11 cellular contexts compared by ENCODE assay signal in genomic region chr12:14841761-14842160, GRCh38. TPM values are rescaled to one million over a fixed set of nuclear protein-coding genes. Genes with fewer than 3 reads are reported as not detected.
DNase-seq lines count a peak whose midpoint lies in the region; ATAC-seq and TF ChIP-seq lines count a peak whose summit lies in the region.
"Had no signal": no experiment of that assay in that cellular context is flagged by ENCODE, and none has a peak within 500 bp of the region (broad histone marks: within the 10 kb centered on the region; RNA-seq: fewer than 3 reads in every experiment).

No MANE protein-coding gene starts in this region.

- ATAC-seq in GM21515 (IDR thresholded peaks at IDR 0.05; ENCODE audit: unreplicated experiment) = no peak

- H3K9me2 ChIP-seq in SK-N-SH = no peaks in the 10 kb centered on the region

- POLR2A ChIA-PET in SK-N-SH (lab: Yijun Ruan, JAX) = no interaction called here

- peaks cover 14% of the 10 kb centered on the region for H3F3A ChIP-seq in SK-N-SH (replicated peaks; ENCODE audit: insufficient read depth)

- H3K79me2 ChIP-seq in ACC112 (ENCODE audit: control insufficient read depth, insufficient read depth, low read length, unreplicated experiment) (no peaks in the 10 kb centered on the region), SK-N-SH (ENCODE audit: insufficient read depth) (no peaks in the 10 kb centered on the region)

- peak overlapping the region; percentile 20; the same call in 1 of the 2 replicates for H3K4me2 ChIP-seq in SK-N-SH

- WGBS in SK-N-SH (ENCODE audit: low lambda C conversion rate) = 29% methylated on average over 3 of the region's 3 CpGs

- H3K27me3 ChIP-seq in ACC112 (ENCODE audit: insufficient read depth, low read length) (no peaks in the 10 kb centered on the region), SK-N-SH (ENCODE audit: insufficient read depth) (no peaks in the 10 kb centered on the region), muscle layer of duodenum (ENCODE audit: low read depth, low read length) (no peaks in the 10 kb centered on the region)
- H3K27me3 ChIP-seq: Peyer's patch had no signal

- H3K9ac ChIP-seq in SK-N-SH = no peak overlapping the region

- H3K4me3 ChIP-seq in ACC112 (ENCODE audit: low read depth, low read length) = peak overlapping the region; percentile 15; the same call in 1 of the 2 replicates
- no peak overlapping the region for H3K4me3 ChIP-seq in SK-N-SH (ENCODE audit: low read depth in 2 of 2, low read length in 1 of 2)
- H3K4me3 ChIP-seq in foreskin fibroblast (ENCODE audit: low read depth in 1 of 2, low read length in 2 of 2) = no peak overlapping the region
- no peak overlapping the region for H3K4me3 ChIP-seq in muscle layer of duodenum (ENCODE audit: low read depth in 1 of 2, low read length in 2 of 2)

- peak overlapping the region; percentile 84 for H3K27ac ChIP-seq in ACC112 (ENCODE audit: low read depth, low read length)
- H3K27ac ChIP-seq in SK-N-SH (ENCODE audit: low read depth in 2 of 2, low read length in 1 of 2) = peak overlapping the region; percentile 53 to 60; a peak in 3 of 4 replicates
- H3K27ac ChIP-seq in muscle layer of duodenum (ENCODE audit: low read length) = peak overlapping the region; percentile 21
- H3K27ac ChIP-seq: epithelial cell of prostate had no signal

- no peaks in the 10 kb centered on the region for H3K36me3 ChIP-seq in ACC112 (ENCODE audit: insufficient read depth, low read length)
- H3K36me3 ChIP-seq in SK-N-SH (replicated peaks in 1 of 2; ENCODE audit: control insufficient read depth in 1 of 2, insufficient read depth in 2 of 2, low read length in 1 of 2) = no peaks in the 10 kb centered on the region
- no peaks in the 10 kb centered on the region for H3K36me3 ChIP-seq in muscle layer of duodenum (ENCODE audit: control insufficient read depth in 1 of 2, insufficient read depth in 2 of 2, low read length in 2 of 2)
- H3K36me3 ChIP-seq: Peyer's patch had no signal

- DNase-seq in SK-N-SH (no peak), foreskin fibroblast (peak; percentile 66 to 74), DMS153 treated with DMSO at 0.1 percent for 48 hours (lab: John Stamatoyannopoulos, UW; ENCODE audit: unreplicated experiment) (no peak), HT-29 (ENCODE audit: low spot score) (no peak), UCSD-AML1 (lab: John Stamatoyannopoulos, UW; ENCODE audit: unreplicated experiment) (no peak)
- DNase-seq: activated T-cell treated with anti-CD3 and anti-CD28 coated beads, Interleukin-2, amount 50 U/mL, for 1 hour; Peyer's patch had no signal

- H4K20me1 ChIP-seq in SK-N-SH (ENCODE audit: insufficient read depth) = no peaks in the 10 kb centered on the region

- TF ChIP-seq EP300 in SK-N-SH (IDR thresholded peaks at IDR 0.05; ENCODE audit: borderline replicate concordance in 1 of 2, low read depth in 1 of 2, low read length in 1 of 2) = peak in 1 of 2 experiments; percentile 79; a peak in 1 of 4 replicates

- CTCF ChIA-PET in SK-N-SH (lab: Yijun Ruan, JAX) = no interaction called here

- TF ChIP-seq CTCF in SK-N-SH (IDR thresholded peaks at IDR 0.05) (no peak), foreskin fibroblast (IDR thresholded peaks at IDR 0.05; ENCODE audit: low read depth, low read length) (no peak)

- H2AFZ ChIP-seq in ACC112 (ENCODE audit: low read length, unreplicated experiment) = no peak overlapping the region
- no peak overlapping the region for H2AFZ ChIP-seq in SK-N-SH (ENCODE audit: low read depth)

- no peak for TF ChIP-seq RAD21 in SK-N-SH (IDR thresholded peaks at IDR 0.05; ENCODE audit: low read length)

- H3K9me3 ChIP-seq in SK-N-SH (no peaks in the 10 kb centered on the region), muscle layer of duodenum (ENCODE audit: control insufficient read depth in 1 of 2, low read length in 2 of 2) (no peaks in the 10 kb centered on the region)
- H3K9me3 ChIP-seq: Peyer's patch had no signal

- H3K4me1 ChIP-seq in ACC112 (ENCODE audit: control insufficient read depth, insufficient read depth, low read length, unreplicated experiment) (peaks cover 44% of the 10 kb centered on the region), SK-N-SH (ENCODE audit: control insufficient read depth in 1 of 2, insufficient read depth in 2 of 2, low read depth in 1 of 2, low read length in 1 of 2) (peaks cover 7 to 8% of the 10 kb centered on the region in 2 experiments; a peak in 3 of 4 replicates), muscle layer of duodenum (ENCODE audit: control insufficient read depth in 1 of 2, insufficient read depth in 2 of 2, low read length in 2 of 2) (peaks cover 0 to 23% of the 10 kb centered on the region in 2 donors)
- H3K4me1 ChIP-seq: Peyer's patch had no signal

TF ChIP-seq in SK-N-SH, 30 proteins besides CTCF, POLR2A, EP300 and RAD21 (continues in another document):
- TF ChIP-seq TEAD4 (IDR thresholded peaks at IDR 0.05; ENCODE audit: borderline replicate concordance, insufficient read depth) (peak; percentile 71; the same call in 1 of the 2 replicates), NFIC (IDR thresholded peaks at IDR 0.05; ENCODE audit: borderline replicate concordance) (peak; percentile 84), MXI1 (IDR thresholded peaks at IDR 0.05; ENCODE audit: low read depth, low read length) (no peak), RFX5 (IDR thresholded peaks at IDR 0.05; ENCODE audit: low read length) (no peak), SIN3A (IDR thresholded peaks at IDR 0.05; ENCODE audit: borderline replicate concordance, low read depth, low read length) (no peak), MAX (IDR thresholded peaks at IDR 0.05; ENCODE audit: low read depth) (no peak), CHD2 (IDR thresholded peaks at IDR 0.05; ENCODE audit: low read length, partially characterized antibody) (no peak), RXRA (IDR thresholded peaks at IDR 0.05; ENCODE audit: borderline replicate concordance, low read depth) (no peak; the same call in 1 of the 2 replicates), MEF2A (IDR thresholded peaks at IDR 0.05; ENCODE audit: borderline replicate concordance, low read depth) (no peak), TAF1 (IDR thresholded peaks at IDR 0.05; ENCODE audit: borderline replicate concordance, low read depth, low read length) (no peak), USF1 (IDR thresholded peaks at IDR 0.05; ENCODE audit: borderline replicate concordance, low read depth) (no peak), GATA2 (CRISPR knock-in tag; IDR thresholded peaks at IDR 0.05) (no peak), FOXM1 (IDR thresholded peaks at IDR 0.05; ENCODE audit: low read depth) (no peak), IRF3 (IDR thresholded peaks at IDR 0.05; ENCODE audit: low read depth, low read length) (no peak), JUND (IDR thresholded peaks at IDR 0.05) (peak; percentile 47; the same call in 1 of the 2 replicates), POLR2AphosphoS5 (IDR thresholded peaks at IDR 0.05; ENCODE audit: low read depth, low read length) (0 out of 2 replicates have a peak, but pooled peaks have one; percentile 14), FOSL2 (IDR thresholded peaks at IDR 0.05; ENCODE audit: borderline replicate concordance, low read depth) (peak; percentile 53; the same call in 1 of the 2 replicates), EZH2phosphoT487 (IDR thresholded peaks at IDR 0.05; ENCODE audit: borderline replicate concordance, low read depth) (no peak), YY1 (IDR thresholded peaks at IDR 0.05; ENCODE audit: low read depth) (no peak), NRF1 (IDR thresholded peaks at IDR 0.05; ENCODE audit: low read depth, low read length) (no peak), ELF1 (IDR thresholded peaks at IDR 0.05) (no peak), GABPA (IDR thresholded peaks at IDR 0.05; ENCODE audit: low read depth) (no peak)

RNA-seq across cellular contexts. Expression of gene ART4, which starts 1.6 kb away (rescaled TPM):
- not detected in 2 replicates for polyA plus RNA-seq in SK-N-SH (2012; rRNA removed)
- polyA plus RNA-seq in SK-N-SH (2012; cell fraction: cytosol; rRNA removed) = 0.01 TPM in 2 replicates
- 0.01 TPM in 1 of 2 replicates, not detected in the other for polyA plus RNA-seq in SK-N-SH (2012; cell fraction: nucleus; rRNA removed)
- total RNA-seq in HT-29 (2014; rRNA removed; shearing (Covaris generic)) = not detected in 2 replicates

RNA-seq across cellular contexts. Expression of gene SMCO3, which starts 27.8 kb away (rescaled TPM):
- polyA plus RNA-seq in SK-N-SH (2012; rRNA removed) = 0.03 and 0.18 TPM in 2 replicates
- polyA plus RNA-seq in SK-N-SH (2012; cell fraction: cytosol; rRNA removed) = 0.14 and 0.18 TPM in 2 replicates
- polyA plus RNA-seq in SK-N-SH (2012; cell fraction: nucleus; rRNA removed) = 0.08 and 0.14 TPM in 2 replicates
- not detected in 2 replicates for total RNA-seq in HT-29 (2014; rRNA removed; shearing (Covaris generic))
- total RNA-seq: Peyer's patch had no signal

RNA-seq across cellular contexts. Expression of gene C12orf60, which starts 38.3 kb away (rescaled TPM):
- polyA plus RNA-seq in SK-N-SH (2012; rRNA removed) = 0.87 and 1.0 TPM in 2 replicates
- 1.1 and 1.5 TPM in 2 replicates for polyA plus RNA-seq in SK-N-SH (2012; cell fraction: cytosol; rRNA removed)
- 1.7 and 1.9 TPM in 2 replicates for polyA plus RNA-seq in SK-N-SH (2012; cell fraction: nucleus; rRNA removed)
- total RNA-seq in HT-29 (2014; rRNA removed; shearing (Covaris generic)) = 0.89 and 0.99 TPM in 2 replicates

RNA-seq across cellular contexts. Expression of gene WBP11, which starts 38.5 kb away (rescaled TPM):
- polyA plus RNA-seq in SK-N-SH (2012; rRNA removed) = 14.7 and 18.7 TPM in 2 replicates
- 19.0 and 19.9 TPM in 2 replicates for polyA plus RNA-seq in SK-N-SH (2012; cell fraction: cytosol; rRNA removed)
- polyA plus RNA-seq in SK-N-SH (2012; cell fraction: nucleus; rRNA removed) = 8.6 and 18.0 TPM in 2 replicates
- 18.0 and 28.8 TPM in 2 replicates for total RNA-seq in HT-29 (2014; rRNA removed; shearing (Covaris generic))

RNA-seq across cellular contexts. Expression of gene MGP, which starts 43.9 kb away (rescaled TPM):
- polyA plus RNA-seq in SK-N-SH (2012; rRNA removed) = 76.2 and 109 TPM in 2 replicates
- polyA plus RNA-seq in SK-N-SH (2012; cell fraction: cytosol; rRNA removed) = 103 and 113 TPM in 2 replicates
- 41.9 and 53.5 TPM in 2 replicates for polyA plus RNA-seq in SK-N-SH (2012; cell fraction: nucleus; rRNA removed)
- 0.21 and 0.64 TPM in 2 replicates for total RNA-seq in HT-29 (2014; rRNA removed; shearing (Covaris generic))

Comparison
In these comparisons a context has a peak if more than half of its experiments do, and no peak if none do; other contexts are left out.
1. H3K27ac ChIP-seq: peak in every context shown above with its lines; median percentile 84 in ACC112; 56 in SK-N-SH; 21 in muscle layer of duodenum.
2. DNase-seq: peak in foreskin fibroblast (2 of 2); none in SK-N-SH (single experiment), DMS153 treated with DMSO at 0.1 percent for 48 hours (single experiment), HT-29 (single experiment) and UCSD-AML1 (single experiment).